1 cellular context compared by ENCODE assay signal in genomic region chr6:139545474-139546116, GRCh38.
A peak's percentile ranks its signal among the peaks of the same experiment; 100 is the strongest.
TF ChIP-seq lines count a peak whose summit lies in the region.

No MANE protein-coding gene starts in this region.

TF ChIP-seq in K562, 482 proteins besides CTCF, POLR2A, EP300 and RAD21 (continued from another document and continues in another):
- TF ChIP-seq, protein P1, sequence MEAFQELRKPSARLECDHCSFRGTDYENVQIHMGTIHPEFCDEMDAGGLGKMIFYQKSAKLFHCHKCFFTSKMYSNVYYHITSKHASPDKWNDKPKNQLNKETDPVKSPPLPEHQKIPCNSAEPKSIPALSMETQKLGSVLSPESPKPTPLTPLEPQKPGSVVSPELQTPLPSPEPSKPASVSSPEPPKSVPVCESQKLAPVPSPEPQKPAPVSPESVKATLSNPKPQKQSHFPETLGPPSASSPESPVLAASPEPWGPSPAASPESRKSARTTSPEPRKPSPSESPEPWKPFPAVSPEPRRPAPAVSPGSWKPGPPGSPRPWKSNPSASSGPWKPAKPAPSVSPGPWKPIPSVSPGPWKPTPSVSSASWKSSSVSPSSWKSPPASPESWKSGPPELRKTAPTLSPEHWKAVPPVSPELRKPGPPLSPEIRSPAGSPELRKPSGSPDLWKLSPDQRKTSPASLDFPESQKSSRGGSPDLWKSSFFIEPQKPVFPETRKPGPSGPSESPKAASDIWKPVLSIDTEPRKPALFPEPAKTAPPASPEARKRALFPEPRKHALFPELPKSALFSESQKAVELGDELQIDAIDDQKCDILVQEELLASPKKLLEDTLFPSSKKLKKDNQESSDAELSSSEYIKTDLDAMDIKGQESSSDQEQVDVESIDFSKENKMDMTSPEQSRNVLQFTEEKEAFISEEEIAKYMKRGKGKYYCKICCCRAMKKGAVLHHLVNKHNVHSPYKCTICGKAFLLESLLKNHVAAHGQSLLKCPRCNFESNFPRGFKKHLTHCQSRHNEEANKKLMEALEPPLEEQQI (IDR thresholded peaks at IDR 0.05), result peak; percentile 56; the same call in 1 of the 2 replicates
- TF ChIP-seq HSF4 (CRISPR knock-in tag; IDR thresholded peaks at IDR 0.05; ENCODE audit: borderline replicate concordance) (0 out of 2 replicates have a peak, but pooled peaks have one; percentile 17), ZNF79 (CRISPR knock-in tag; IDR thresholded peaks at IDR 0.05; ENCODE audit: low read depth) (no peak), SMARCE1 (IDR thresholded peaks at IDR 0.05) (peak; percentile 36; the same call in 1 of the 2 replicates), ZNF512 (tag; IDR thresholded peaks at IDR 0.05) (0 out of 2 replicates have a peak, but pooled peaks have one; percentile 10), FOXA3 (CRISPR knock-in tag; conservative IDR thresholded peaks at IDR 0.05 in 1 of 2, IDR thresholded peaks at IDR 0.05 in 1 of 2) (0 out of 4 replicates have a peak, but pooled peaks of 1 of the 2 experiments have one; percentile 14), SMARCA4 (IDR thresholded peaks at IDR 0.05) (peak; percentile 44; the same call in 1 of the 2 replicates), ETS2 (tag; IDR thresholded peaks at IDR 0.05; ENCODE audit: borderline replicate concordance, poor library complexity, severe bottlenecking) (no peak), FOXJ2 (tag; IDR thresholded peaks at IDR 0.05) (0 out of 2 replicates have a peak, but pooled peaks have one; percentile 49), GATA2 (CRISPR knock-in tag; IDR thresholded peaks at IDR 0.05) (peak; percentile 60), ZNF592 (IDR thresholded peaks at IDR 0.05) (peak; percentile 47), MAFF (IDR thresholded peaks at IDR 0.05; ENCODE audit: low read length) (no peak), KDM4B (IDR thresholded peaks at IDR 0.05; ENCODE audit: borderline replicate concordance in 2 of 2, low read depth in 1 of 2) (no peak), ZNF318 (IDR thresholded peaks at IDR 0.05; ENCODE audit: borderline replicate concordance in 1 of 2, low read depth in 1 of 2) (0 out of 4 replicates have a peak, but pooled peaks of 1 of the 2 experiments have one; percentile 74), NFIC (IDR thresholded peaks at IDR 0.05) (no peak), NCOA6 (IDR thresholded peaks at IDR 0.05) (0 out of 2 replicates have a peak, but pooled peaks have one; percentile 18), POLR2H (tag; IDR thresholded peaks at IDR 0.05; ENCODE audit: low read depth) (0 out of 2 replicates have a peak, but pooled peaks have one; percentile 11), DACH1 (IDR thresholded peaks at IDR 0.05; ENCODE audit: partially characterized antibody) (no peak), SIN3B (IDR thresholded peaks at IDR 0.05; ENCODE audit: low read depth) (no peak), ARID1B (IDR thresholded peaks at IDR 0.05) (peak; percentile 56), MIER1 (IDR thresholded peaks at IDR 0.05; ENCODE audit: low read depth) (no peak)
- TF ChIP-seq, protein P2, sequence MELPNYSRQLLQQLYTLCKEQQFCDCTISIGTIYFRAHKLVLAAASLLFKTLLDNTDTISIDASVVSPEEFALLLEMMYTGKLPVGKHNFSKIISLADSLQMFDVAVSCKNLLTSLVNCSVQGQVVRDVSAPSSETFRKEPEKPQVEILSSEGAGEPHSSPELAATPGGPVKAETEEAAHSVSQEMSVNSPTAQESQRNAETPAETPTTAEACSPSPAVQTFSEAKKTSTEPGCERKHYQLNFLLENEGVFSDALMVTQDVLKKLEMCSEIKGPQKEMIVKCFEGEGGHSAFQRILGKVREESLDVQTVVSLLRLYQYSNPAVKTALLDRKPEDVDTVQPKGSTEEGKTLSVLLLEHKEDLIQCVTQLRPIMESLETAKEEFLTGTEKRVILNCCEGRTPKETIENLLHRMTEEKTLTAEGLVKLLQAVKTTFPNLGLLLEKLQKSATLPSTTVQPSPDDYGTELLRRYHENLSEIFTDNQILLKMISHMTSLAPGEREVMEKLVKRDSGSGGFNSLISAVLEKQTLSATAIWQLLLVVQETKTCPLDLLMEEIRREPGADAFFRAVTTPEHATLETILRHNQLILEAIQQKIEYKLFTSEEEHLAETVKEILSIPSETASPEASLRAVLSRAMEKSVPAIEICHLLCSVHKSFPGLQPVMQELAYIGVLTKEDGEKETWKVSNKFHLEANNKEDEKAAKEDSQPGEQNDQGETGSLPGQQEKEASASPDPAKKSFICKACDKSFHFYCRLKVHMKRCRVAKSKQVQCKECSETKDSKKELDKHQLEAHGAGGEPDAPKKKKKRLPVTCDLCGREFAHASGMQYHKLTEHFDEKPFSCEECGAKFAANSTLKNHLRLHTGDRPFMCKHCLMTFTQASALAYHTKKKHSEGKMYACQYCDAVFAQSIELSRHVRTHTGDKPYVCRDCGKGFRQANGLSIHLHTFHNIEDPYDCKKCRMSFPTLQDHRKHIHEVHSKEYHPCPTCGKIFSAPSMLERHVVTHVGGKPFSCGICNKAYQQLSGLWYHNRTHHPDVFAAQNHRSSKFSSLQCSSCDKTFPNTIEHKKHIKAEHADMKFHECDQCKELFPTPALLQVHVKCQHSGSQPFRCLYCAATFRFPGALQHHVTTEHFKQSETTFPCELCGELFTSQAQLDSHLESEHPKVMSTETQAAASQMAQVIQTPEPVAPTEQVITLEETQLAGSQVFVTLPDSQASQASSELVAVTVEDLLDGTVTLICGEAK (IDR thresholded peaks at IDR 0.05), result peak; percentile 58; the same call in 1 of the 2 replicates
- TF ChIP-seq, protein P2 (CRISPR knock-in tag; IDR thresholded peaks at IDR 0.05), result no peak
- TF ChIP-seq, protein P3, sequence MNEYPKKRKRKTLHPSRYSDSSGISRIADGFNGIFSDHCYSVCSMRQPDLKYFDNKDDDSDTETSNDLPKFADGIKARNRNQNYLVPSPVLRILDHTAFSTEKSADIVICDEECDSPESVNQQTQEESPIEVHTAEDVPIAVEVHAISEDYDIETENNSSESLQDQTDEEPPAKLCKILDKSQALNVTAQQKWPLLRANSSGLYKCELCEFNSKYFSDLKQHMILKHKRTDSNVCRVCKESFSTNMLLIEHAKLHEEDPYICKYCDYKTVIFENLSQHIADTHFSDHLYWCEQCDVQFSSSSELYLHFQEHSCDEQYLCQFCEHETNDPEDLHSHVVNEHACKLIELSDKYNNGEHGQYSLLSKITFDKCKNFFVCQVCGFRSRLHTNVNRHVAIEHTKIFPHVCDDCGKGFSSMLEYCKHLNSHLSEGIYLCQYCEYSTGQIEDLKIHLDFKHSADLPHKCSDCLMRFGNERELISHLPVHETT (CRISPR knock-in tag; conservative IDR thresholded peaks at IDR 0.05 in 1 of 2, IDR thresholded peaks at IDR 0.05 in 1 of 2), result no peak
